Comparison of ENCODE assay signal across 7 cellular contexts in genomic region chr19:58096884-58097283, GRCh38. TPM values are rescaled to one million over a fixed set of nuclear protein-coding genes. Genes with fewer than 3 reads are reported as not detected.
A peak's percentile ranks its signal among the peaks of the same experiment; 100 is the strongest.
DNase-seq lines count a peak whose midpoint lies in the region; ATAC-seq and TF ChIP-seq lines count a peak whose summit lies in the region.

No MANE protein-coding gene starts in this region.

- H3K4me3 Mint-ChIP-seq in activated CD8-positive, alpha-beta T cell treated with anti-CD3 and anti-CD28 coated beads, Interleukin-2, amount 10 ng/mL, durations not matched to agents 7 days and 5 days: peak overlapping the region; percentile 61

- peaks cover 23% of the 10 kb centered on the region for H3K36me3 Mint-ChIP-seq in activated CD8-positive, alpha-beta T cell treated with anti-CD3 and anti-CD28 coated beads, Interleukin-2, amount 10 ng/mL, durations not matched to agents 7 days and 5 days (ENCODE audit: low read depth)

- no peak for ATAC-seq in activated CD8-positive, alpha-beta T cell treated with anti-CD3 and anti-CD28 coated beads, Interleukin-2, amount 10 ng/mL, durations not matched to agents 7 days and 5 days

- no peak overlapping the region for H3K27ac ChIP-seq in HEK293 (ENCODE audit: extremely low read depth, low read depth, low read length)

- no peaks in the 10 kb centered on the region for H3K4me1 ChIP-seq in HEK293 (ENCODE audit: control insufficient read depth, insufficient read depth, low read length)

- H3K4me1 Mint-ChIP-seq in activated CD8-positive, alpha-beta T cell treated with anti-CD3 and anti-CD28 coated beads, Interleukin-2, amount 10 ng/mL, durations not matched to agents 7 days and 5 days (ENCODE audit: low read depth): peaks cover 13% of the 10 kb centered on the region

- H3K27ac Mint-ChIP-seq in activated CD8-positive, alpha-beta T cell treated with anti-CD3 and anti-CD28 coated beads, Interleukin-2, amount 10 ng/mL, durations not matched to agents 7 days and 5 days: peak overlapping the region; percentile 80

- POLR2A ChIA-PET in HEK293 (lab: Yijun Ruan, JAX): interaction anchor here (0.6 kb wide), 1 partner anchor 19 kb away, joined by 3 read pairs; no protein-coding TSS in a partner anchor
- POLR2A ChIA-PET in activated CD8-positive, alpha-beta T cell treated with anti-CD3 and anti-CD28 coated beads, Interleukin-2, amount 10 ng/mL, durations not matched to agents 7 days and 5 days (lab: Charles Lee): no interaction called here

- CTCF ChIA-PET in HEK293 (lab: Yijun Ruan, JAX): interaction anchor here (0.5 kb wide), 1 partner anchor 1502 kb away, joined by 4 read pairs; the partner anchor contains the start of gene ZNF71
- CTCF ChIA-PET in activated CD8-positive, alpha-beta T cell treated with anti-CD3 and anti-CD28 coated beads, Interleukin-2, amount 10 ng/mL, durations not matched to agents 7 days and 5 days (lab: Charles Lee): no interaction called here

- H3K9me3 ChIP-seq in HEK293 (ENCODE audit: control insufficient read depth, insufficient read depth, low read depth, low read length) (peaks cover 6% of the 10 kb centered on the region), iPS-18c (ENCODE audit: control insufficient read depth, insufficient read depth, low read length) (no peaks in the 10 kb centered on the region)

- H3K36me3 ChIP-seq in HEK293 (ENCODE audit: control insufficient read depth in 2 of 2, insufficient read depth in 1 of 2, low read length in 2 of 2): peaks cover 0 to 24% of the 10 kb centered on the region in 2 experiments; a peak in 2 of 3 replicates

- no peaks in the 10 kb centered on the region for H3K27me3 Mint-ChIP-seq in activated CD8-positive, alpha-beta T cell treated with anti-CD3 and anti-CD28 coated beads, Interleukin-2, amount 10 ng/mL, durations not matched to agents 7 days and 5 days (ENCODE audit: low read depth)

- H3K9me3 Mint-ChIP-seq in activated CD8-positive, alpha-beta T cell treated with anti-CD3 and anti-CD28 coated beads, Interleukin-2, amount 10 ng/mL, durations not matched to agents 7 days and 5 days (ENCODE audit: insufficient read depth): peaks cover 15% of the 10 kb centered on the region

- TF ChIP-seq CTCF in HEK293 (tag by site-specific recombination; IDR thresholded peaks at IDR 0.05): no peak

- no peak for DNase-seq in activated CD8-positive, alpha-beta T cell treated with anti-CD3 and anti-CD28 coated beads, Interleukin-2, amount 10 ng/mL, durations not matched to agents 7 days and 5 days
- DNase-seq in skeletal muscle cell (ENCODE audit: low read depth) (no peak), DMS79 treated with DMSO at 0.1 percent for 48 hours (lab: John Stamatoyannopoulos, UW) (no peak), cortex of kidney (lab: John Stamatoyannopoulos, UW) (no peak)
- no peak for DNase-seq in central memory CD4-positive, alpha-beta T cell

- H3K4me3 ChIP-seq in HEK293 (ENCODE audit: low read depth, low read length) (no peak overlapping the region), iPS-18c (ENCODE audit: insufficient read depth, low read depth, low read length) (peak overlapping the region; percentile 91; the same call in 1 of the 2 replicates), skeletal muscle cell (ENCODE audit: low read depth, low read length) (peak overlapping the region; percentile 93)

TF ChIP-seq in HEK293, 187 proteins besides CTCF, POLR2A, EP300 and RAD21:
- TF ChIP-seq PBX3 (CRISPR knock-in tag; IDR thresholded peaks at IDR 0.05) (no peak), ZNF239 (tag by site-specific recombination; IDR thresholded peaks at IDR 0.05) (no peak), YY2 (tag by site-specific recombination; IDR thresholded peaks at IDR 0.05) (no peak), ZNF19 (tag by site-specific recombination; IDR thresholded peaks at IDR 0.05; ENCODE audit: low read depth) (no peak), ZNF776 (tag by site-specific recombination; IDR thresholded peaks at IDR 0.05; ENCODE audit: borderline replicate concordance) (no peak), ZNF140 (tag by site-specific recombination; IDR thresholded peaks at IDR 0.05) (0 out of 2 replicates have a peak, but pooled peaks have one; percentile 9), PRDM1 (tag by site-specific recombination; IDR thresholded peaks at IDR 0.05) (0 out of 2 replicates have a peak, but pooled peaks have one; percentile 24), ZNF521 (tag by site-specific recombination; IDR thresholded peaks at IDR 0.05) (no peak), SCRT2 (tag by site-specific recombination; IDR thresholded peaks at IDR 0.05) (0 out of 2 replicates have a peak, but pooled peaks have one; percentile 9), ZNF777 (tag by site-specific recombination; IDR thresholded peaks at IDR 0.05; ENCODE audit: borderline replicate concordance) (no peak), ZNF311 (tag by site-specific recombination; IDR thresholded peaks at IDR 0.05; ENCODE audit: borderline replicate concordance) (0 out of 2 replicates have a peak, but pooled peaks have one; percentile 61), MYNN (tag by site-specific recombination; IDR thresholded peaks at IDR 0.05; ENCODE audit: borderline replicate concordance) (no peak), ZNF404 (tag by site-specific recombination; IDR thresholded peaks at IDR 0.05) (no peak), ZBTB7A (tag by site-specific recombination; IDR thresholded peaks at IDR 0.05; ENCODE audit: low read depth) (no peak), ZNF214 (tag by site-specific recombination; IDR thresholded peaks at IDR 0.05; ENCODE audit: borderline replicate concordance) (no peak), ZNF155 (tag by site-specific recombination; IDR thresholded peaks at IDR 0.05) (no peak), ZNF560 (tag by site-specific recombination; IDR thresholded peaks at IDR 0.05; ENCODE audit: borderline replicate concordance) (0 out of 2 replicates have a peak, but pooled peaks have one; percentile 17)
TF ChIP-seq in HEK293: peak in this region for 5.

RNA-seq across cellular contexts. Expression of gene ZSCAN18, which starts 1.1 kb away (rescaled TPM):
- 10 to 100 TPM; 18.8 to 19.1 TPM for total RNA-seq in activated CD8-positive, alpha-beta T cell treated with anti-CD3 and anti-CD28 coated beads, Interleukin-2, amount 10 ng/mL, durations not matched to agents 7 days and 5 days

RNA-seq across cellular contexts. Expression of gene ZNF135, which starts 37.8 kb away (rescaled TPM):
- 1 to 10 TPM; 1.2 to 1.3 TPM for total RNA-seq in activated CD8-positive, alpha-beta T cell treated with anti-CD3 and anti-CD28 coated beads, Interleukin-2, amount 10 ng/mL, durations not matched to agents 7 days and 5 days

RNA-seq across cellular contexts. Expression of gene ZNF329, which starts 53.7 kb away (rescaled TPM):
- 1 to 10 TPM; 5.6 to 5.7 TPM for total RNA-seq in activated CD8-positive, alpha-beta T cell treated with anti-CD3 and anti-CD28 coated beads, Interleukin-2, amount 10 ng/mL, durations not matched to agents 7 days and 5 days
